Comparison of ENCODE assay signal across 7 cellular contexts in genomic region chr2:171261529-171261928, GRCh38.
A peak's percentile ranks its signal among the peaks of the same experiment; 100 is the strongest.
DNase-seq lines count a peak whose midpoint lies in the region; ATAC-seq, FAIRE-seq and TF ChIP-seq lines count a peak whose summit lies in the region.
"Not testable (repeated sequence)": the region's sequence is repeated elsewhere in the genome, so short reads cannot be mapped to it uniquely, and the experiment has no call there.

No MANE protein-coding gene starts in this region.

- H3K36me3 ChIP-seq in GM23338 (ENCODE audit: insufficient read depth); OCI-LY7 (ENCODE audit: insufficient read depth, low read length); GM12878 (ENCODE audit: control insufficient read depth in 2 of 2, insufficient read depth in 2 of 2, low read length in 1 of 2): not testable (repeated sequence)

- H3K4me1 Mint-ChIP-seq in GM23338: peaks cover 24% of the 10 kb centered on the region
- peaks cover 35% of the 10 kb centered on the region for H3K4me1 Mint-ChIP-seq in activated T-cell treated with anti-CD3 and anti-CD28 coated beads, Interleukin-2, amount 50 U/mL, for 24 hours (ENCODE audit: low read depth)
- H3K4me1 Mint-ChIP-seq in naive B cell: peaks cover 15 to 32% (median 18%) of the 10 kb centered on the region in 3 donors
- peaks cover 20 to 43% of the 10 kb centered on the region in 2 donors for H3K4me1 Mint-ChIP-seq in stimulated activated naive B cell treated with anti-CD40 and anti-IgM and Interleukin-4, amounts not matched to agents 10 μg/mL and 1 μg/mL and 100 μg/mL, for 72 hours

- TF ChIP-seq CTCF in GM23338 (conservative IDR thresholded peaks at IDR 0.05; ENCODE audit: low read depth in 2 of 2); OCI-LY7 (conservative IDR thresholded peaks at IDR 0.05; ENCODE audit: low read length); GM12878 (IDR thresholded peaks at IDR 0.05 in 2 of 3, conservative IDR thresholded peaks at IDR 0.05 in 1 of 3; ENCODE audit: control insufficient read depth in 2 of 3, extremely low read depth in 1 of 3, insufficient read depth in 1 of 3, low read depth in 3 of 3, low read length in 3 of 3): not testable (repeated sequence)

- H3K9me3 ChIP-seq in OCI-LY7 (ENCODE audit: low read length); GM12878 (replicated peaks; ENCODE audit: control insufficient read depth, insufficient read depth, low read length): not testable (repeated sequence)

- not testable (repeated sequence) for H2AFZ ChIP-seq in GM23338
- H2AFZ ChIP-seq in OCI-LY7 (ENCODE audit: low read length): peak overlapping the region; percentile 11; the same call in 1 of the 2 replicates
- H2AFZ ChIP-seq in GM12878 (ENCODE audit: control insufficient read depth, low read depth, low read length): peak overlapping the region; percentile 2; the same call in 1 of the 2 replicates

- not testable (repeated sequence) for TF ChIP-seq POLR2A in GM12878 (IDR thresholded peaks at IDR 0.05; ENCODE audit: low read depth, low read length)

- not testable (repeated sequence) for H3K9ac ChIP-seq in GM12878 (ENCODE audit: control insufficient read depth, insufficient read depth, low read length)

- not testable (repeated sequence) for H3K27me3 ChIP-seq in GM23338 (ENCODE audit: insufficient read depth); GM12878 (replicated peaks in 1 of 2; ENCODE audit: control insufficient read depth in 2 of 2, insufficient read depth in 2 of 2, low read length in 1 of 2)

- TF ChIP-seq EP300 in GM12878 (IDR thresholded peaks at IDR 0.05; ENCODE audit: borderline replicate concordance in 1 of 2, control insufficient read depth in 1 of 2, low read depth in 2 of 2, low read length in 2 of 2): not testable (repeated sequence)

- not testable (repeated sequence) for TF ChIP-seq RAD21 in GM12878 (IDR thresholded peaks at IDR 0.05; ENCODE audit: insufficient read depth, low read depth, low read length)

- not testable (repeated sequence) for H3K79me2 ChIP-seq in GM23338 (replicated peaks; ENCODE audit: insufficient read depth); OCI-LY7 (ENCODE audit: insufficient read depth, low read depth, low read length); GM12878 (ENCODE audit: control insufficient read depth, insufficient read depth, low read length)

- H3K4me3 Mint-ChIP-seq in GM23338; activated T-cell treated with anti-CD3 and anti-CD28 coated beads, Interleukin-2, amount 50 U/mL, for 24 hours; naive B cell; stimulated activated naive B cell treated with anti-CD40 and anti-IgM and Interleukin-4, amounts not matched to agents 10 μg/mL and 1 μg/mL and 100 μg/mL, for 72 hours: not testable (repeated sequence)

- ATAC-seq in GM23338; naive B cell (ENCODE audit: low read depth in 2 of 2); stimulated activated naive B cell treated with anti-CD40 and anti-IgM and Interleukin-4, amounts not matched to agents 10 μg/mL and 1 μg/mL and 100 μg/mL, for 72 hours (replicated peaks): not testable (repeated sequence)
- ATAC-seq in GM12878: 0 out of 3 replicates have a peak, but pooled peaks have one; percentile 21

- not testable (repeated sequence) for BruUV-seq in OCI-LY7 (replicated peaks; lab: Mats Ljungman, UMichigan); GM12878 (replicated peaks; lab: Mats Ljungman, UMichigan)

- RAD21 ChIA-PET in GM12878 (lab: Charles Lee; ENCODE audit: unreplicated experiment): interaction anchor here (0.5 to 3.4 kb wide), 5 partner anchors 13 to 155 kb away, joined by 3 to 23 read pairs (median 6); no protein-coding TSS in a partner anchor

- DNase-seq in GM23338 (ENCODE audit: low spot score); OCI-LY7 (ENCODE audit: low spot score); activated T-cell treated with anti-CD3 and anti-CD28 coated beads, Interleukin-2, amount 50 U/mL, for 24 hours; GM12878 (ENCODE audit: low read depth, low spot score); naive B cell; stimulated activated naive B cell treated with anti-CD40 and anti-IgM and Interleukin-4, amounts not matched to agents 10 μg/mL and 1 μg/mL and 100 μg/mL, for 72 hours: not testable (repeated sequence)
- peak; percentile 9 for DNase-seq in hepatic stellate cell (ENCODE audit: low spot score)

- H4K20me1 ChIP-seq in GM23338 (replicated peaks; ENCODE audit: insufficient read depth); OCI-LY7 (ENCODE audit: insufficient read depth, low read length); GM12878 (ENCODE audit: control insufficient read depth, insufficient read depth): not testable (repeated sequence)

- not testable (repeated sequence) for H3K4me3 ChIP-seq in GM23338; OCI-LY7 (ENCODE audit: low read depth, low read length, poor library complexity, severe bottlenecking); GM12878

- H3K27ac ChIP-seq in GM23338 (ENCODE audit: low read depth): peak overlapping the region; percentile 72; the same call in 1 of the 2 replicates
- H3K27ac ChIP-seq in OCI-LY7 (ENCODE audit: low read depth, low read length, poor library complexity, severe bottlenecking); GM12878 (ENCODE audit: control insufficient read depth, insufficient read depth): not testable (repeated sequence)

- SMC1A ChIA-PET in GM12878 (lab: Charles Lee; ENCODE audit: uncharacterized antibody, unreplicated experiment): interaction anchor here (1.1 to 3.5 kb wide), 13 partner anchors 11 to 103 kb away, joined by 3 to 16 read pairs (median 5); no protein-coding TSS in a partner anchor

- intact Hi-C loops in OCI-LY7 (cut with micrococcal nuclease; ENCODE audit: unreplicated experiment): not testable (repeated sequence)
- intact Hi-C loops in GM12878 (cut with micrococcal nuclease; ENCODE audit: unreplicated experiment): loop anchor here (5.0 kb wide), 1 partner anchor 104 kb away; no protein-coding TSS in a partner anchor

- H3K9me2 ChIP-seq in GM23338 (ENCODE audit: insufficient read depth); OCI-LY7 (ENCODE audit: insufficient read depth, low read length): not testable (repeated sequence)

- H3K9me3 Mint-ChIP-seq in GM23338; activated T-cell treated with anti-CD3 and anti-CD28 coated beads, Interleukin-2, amount 50 U/mL, for 24 hours; naive B cell; stimulated activated naive B cell treated with anti-CD40 and anti-IgM and Interleukin-4, amounts not matched to agents 10 μg/mL and 1 μg/mL and 100 μg/mL, for 72 hours: not testable (repeated sequence)

- peaks cover 14% of the 10 kb centered on the region for H3K4me1 ChIP-seq in GM23338 (ENCODE audit: insufficient read depth)
- H3K4me1 ChIP-seq in OCI-LY7 (ENCODE audit: insufficient read depth, low read length, poor library complexity, severe bottlenecking): peaks cover 23% of the 10 kb centered on the region
- peaks cover 28% of the 10 kb centered on the region for H3K4me1 ChIP-seq in GM12878 (ENCODE audit: control insufficient read depth, insufficient read depth, low read length)

- H3K4me2 ChIP-seq in GM23338; OCI-LY7 (ENCODE audit: low read length); GM12878 (ENCODE audit: control insufficient read depth, insufficient read depth): not testable (repeated sequence)

- H3K36me3 Mint-ChIP-seq in GM23338 (ENCODE audit: low read depth); activated T-cell treated with anti-CD3 and anti-CD28 coated beads, Interleukin-2, amount 50 U/mL, for 24 hours (ENCODE audit: low read depth); naive B cell; stimulated activated naive B cell treated with anti-CD40 and anti-IgM and Interleukin-4, amounts not matched to agents 10 μg/mL and 1 μg/mL and 100 μg/mL, for 72 hours: not testable (repeated sequence)

- H3K27ac Mint-ChIP-seq in GM23338: not testable (repeated sequence)
- H3K27ac Mint-ChIP-seq in activated T-cell treated with anti-CD3 and anti-CD28 coated beads, Interleukin-2, amount 50 U/mL, for 24 hours: peak overlapping the region; percentile 35
- H3K27ac Mint-ChIP-seq in naive B cell: peak overlapping the region in 4 of 6 donors; percentile 54 to 68 (median 66)
- peak overlapping the region; percentile 75 for H3K27ac Mint-ChIP-seq in stimulated activated naive B cell treated with anti-CD40 and anti-IgM and Interleukin-4, amounts not matched to agents 10 μg/mL and 1 μg/mL and 100 μg/mL, for 72 hours

- not testable (repeated sequence) for H3K27me3 Mint-ChIP-seq in GM23338 (ENCODE audit: insufficient read depth, low read depth, poor library complexity); activated T-cell treated with anti-CD3 and anti-CD28 coated beads, Interleukin-2, amount 50 U/mL, for 24 hours; naive B cell; stimulated activated naive B cell treated with anti-CD40 and anti-IgM and Interleukin-4, amounts not matched to agents 10 μg/mL and 1 μg/mL and 100 μg/mL, for 72 hours

- CTCF ChIA-PET in OCI-LY7 (lab: Charles Lee; ENCODE audit: unreplicated experiment): not testable (repeated sequence)
- CTCF ChIA-PET in GM12878 (lab: Yijun Ruan, JAX): interaction anchor here (0.6 to 2.1 kb wide), 5 partner anchors 12 to 387 kb away, joined by 3 to 9 read pairs (median 3); no protein-coding TSS in a partner anchor

- 100% methylated on average over 2 of the region's 2 CpGs for WGBS in GM12878 (ENCODE audit: insufficient coverage, insufficient replicate concordance, low lambda C conversion rate, missing lambda C conversion rate)

- POLR2A ChIA-PET in OCI-LY7 (lab: Charles Lee): interaction anchor here (0.5 to 1.5 kb wide), 5 partner anchors 13 to 1201 kb away, joined by 3 to 4 read pairs (median 3); no protein-coding TSS in a partner anchor
- POLR2A ChIA-PET in GM12878 (lab: Charles Lee): interaction anchor here (0.6 to 1.3 kb wide), 4 partner anchors 10 to 56 kb away, joined by 3 to 4 read pairs (median 3); no protein-coding TSS in a partner anchor

- not testable (repeated sequence) for FAIRE-seq in GM12878 (lab: Jason Lieb, UNC)

- H3F3A ChIP-seq in GM23338 (replicated peaks; ENCODE audit: low read depth): not testable (repeated sequence)

- in situ Hi-C loops in GM12878 (cut with MboI): not testable (repeated sequence)
